24 cellular contexts compared by ENCODE assay signal in the genomic region with DNA sequence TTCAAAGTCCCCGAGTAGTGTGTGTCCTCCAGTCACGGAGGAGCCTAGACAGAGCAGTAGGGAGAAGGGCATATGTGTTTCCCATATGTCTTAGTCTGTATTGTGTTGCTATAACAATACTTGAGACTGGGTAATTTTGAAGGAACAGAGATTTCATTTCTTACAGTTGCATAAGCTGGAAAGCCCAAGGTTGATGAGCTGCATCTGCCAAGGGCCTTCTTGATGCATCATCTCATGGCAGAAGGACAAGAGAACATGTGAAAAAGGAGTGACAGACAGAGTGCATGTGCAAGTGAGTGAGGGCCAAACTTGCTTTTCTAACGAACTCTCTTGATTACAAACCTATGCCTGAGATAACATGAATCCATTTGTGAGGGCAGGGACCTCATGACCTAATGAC.
DNase-seq lines count a peak whose midpoint lies in the region; ATAC-seq and TF ChIP-seq lines count a peak whose summit lies in the region.
"Had no signal": no experiment of that assay in that cellular context is flagged by ENCODE, and none has a peak within 500 bp of the region (broad histone marks: within the 10 kb centered on the region; RNA-seq: fewer than 3 reads in every experiment).

No MANE protein-coding gene starts in this region.

- peaks cover 53% of the 10 kb centered on the region for H3K36me3 Mint-ChIP-seq in osteocyte (ENCODE audit: unreplicated experiment)
- H3K36me3 Mint-ChIP-seq in T-helper 2 cell treated with Interferon-gamma antibody and Interleukin-4, amounts not matched to agents 5 μg/mL and 100 μg/mL, for 36 hours (ENCODE audit: low read depth): peaks cover 12% of the 10 kb centered on the region

- DNase-seq in AG20443 (ENCODE audit: low spot score): peak; percentile 50
- DNase-seq in adipocyte (ENCODE audit: low read depth): peak; percentile 29
- peak; percentile 57 for DNase-seq in fibroblast of pulmonary artery (ENCODE audit: low read depth)
- DNase-seq in osteocyte (ENCODE audit: extremely low spot score, unreplicated experiment): no peak
- no peak for DNase-seq in foreskin melanocyte
- DNase-seq in T-helper 2 cell treated with Interferon-gamma antibody and Interleukin-4, amounts not matched to agents 5 μg/mL and 100 μg/mL, for 36 hours (ENCODE audit: low spot score): no peak
- DNase-seq: activated CD4-positive, CD25-positive, alpha-beta regulatory T cell treated with anti-CD3 and anti-CD28 coated beads, Interleukin-2, amount 50 U/mL, for 72 hours; activated naive CD4-positive, alpha-beta T cell treated with anti-CD3 and anti-CD28 coated beads, Interleukin-2, amount 50 U/mL, for 16 hours; activated T-cell treated with anti-CD3 and anti-CD28 coated beads, Interleukin-2, amount 50 U/mL, for 72 hours; CD8-positive, alpha-beta T cell; dermis blood vessel endothelial cell; DMS79; head of caudate nucleus; KG1; lower lobe of right lung; MV-4-11; NCI-H187 treated with DMSO at 0.1 percent for 48 hours; NCI-H226; stimulated activated CD4-positive, alpha-beta T cell treated with anti-CD3 and anti-CD28 coated beads, Interleukin-12 subunit alpha, Interleukin-12 subunit beta, amount 100 ng/mL, for 4 hours; T-helper 9 cell had no signal

- H3K4me1 Mint-ChIP-seq in osteocyte (ENCODE audit: unreplicated experiment): peaks cover 38% of the 10 kb centered on the region
- H3K4me1 Mint-ChIP-seq in T-helper 2 cell treated with Interferon-gamma antibody and Interleukin-4, amounts not matched to agents 5 μg/mL and 100 μg/mL, for 36 hours (ENCODE audit: low read depth): peaks cover 20% of the 10 kb centered on the region

- TF ChIP-seq CTCF in fibroblast of pulmonary artery (IDR thresholded peaks at IDR 0.05; ENCODE audit: low read length, missing control alignments) (no peak), osteocyte (IDR thresholded peaks at IDR 0.05) (no peak)

- H3K27me3 ChIP-seq in adipocyte (replicated peaks; ENCODE audit: control insufficient read depth, insufficient read depth, low read length): no peaks in the 10 kb centered on the region

- H3K4me3 ChIP-seq in adipocyte (ENCODE audit: low read length) (no peak overlapping the region), fibroblast of pulmonary artery (replicated peaks; ENCODE audit: low read depth, low read length) (no peak overlapping the region)
- H3K4me3 ChIP-seq: lower lobe of right lung had no signal

- ATAC-seq in GM19324 (IDR thresholded peaks at IDR 0.05; ENCODE audit: low FRiP score, unreplicated experiment) (no peak), GM18870 (IDR thresholded peaks at IDR 0.05; ENCODE audit: unreplicated experiment) (no peak)
- ATAC-seq: activated T-cell treated with anti-CD3 and anti-CD28 coated beads, Interleukin-2, amount 50 U/mL, for 72 hours; CD8-positive, alpha-beta T cell; lower lobe of right lung had no signal

- H3K36me3 ChIP-seq in adipocyte (ENCODE audit: control insufficient read depth, insufficient read depth, low read length, severe bottlenecking): no peaks in the 10 kb centered on the region
- H3K36me3 ChIP-seq: lower lobe of right lung had no signal

- H3K9me3 Mint-ChIP-seq in osteocyte (ENCODE audit: unreplicated experiment): peaks cover 14% of the 10 kb centered on the region
- no peaks in the 10 kb centered on the region for H3K9me3 Mint-ChIP-seq in T-helper 2 cell treated with Interferon-gamma antibody and Interleukin-4, amounts not matched to agents 5 μg/mL and 100 μg/mL, for 36 hours

- H3K27me3 Mint-ChIP-seq in osteocyte (ENCODE audit: unreplicated experiment): no peaks in the 10 kb centered on the region
- H3K27me3 Mint-ChIP-seq in T-helper 2 cell treated with Interferon-gamma antibody and Interleukin-4, amounts not matched to agents 5 μg/mL and 100 μg/mL, for 36 hours (ENCODE audit: low read depth): no peaks in the 10 kb centered on the region
- H3K27me3 Mint-ChIP-seq: progenitor cell of endocrine pancreas had no signal

- H3K9ac ChIP-seq in adipocyte (ENCODE audit: low read length): no peak overlapping the region

- no peaks in the 10 kb centered on the region for H3K9me3 ChIP-seq in adipocyte (ENCODE audit: control insufficient read depth, low read length)
- H3K9me3 ChIP-seq: lower lobe of right lung had no signal

- H3K4me1 ChIP-seq in adipocyte (ENCODE audit: control insufficient read depth, insufficient read depth, low read length): peaks cover 19% of the 10 kb centered on the region
- H3K4me1 ChIP-seq: lower lobe of right lung had no signal

- no peak overlapping the region for H3K4me3 Mint-ChIP-seq in osteocyte (ENCODE audit: unreplicated experiment)
- no peak overlapping the region for H3K4me3 Mint-ChIP-seq in T-helper 2 cell treated with Interferon-gamma antibody and Interleukin-4, amounts not matched to agents 5 μg/mL and 100 μg/mL, for 36 hours
- H3K4me3 Mint-ChIP-seq: activated T-cell treated with anti-CD3 and anti-CD28 coated beads, Interleukin-2, amount 50 U/mL, for 72 hours; CD8-positive, alpha-beta T cell; nephron had no signal

- peak overlapping the region; percentile 63 for H3K27ac Mint-ChIP-seq in osteocyte (ENCODE audit: unreplicated experiment)
- H3K27ac Mint-ChIP-seq in T-helper 2 cell treated with Interferon-gamma antibody and Interleukin-4, amounts not matched to agents 5 μg/mL and 100 μg/mL, for 36 hours: no peak overlapping the region
- H3K27ac Mint-ChIP-seq: activated T-cell treated with anti-CD3 and anti-CD28 coated beads, Interleukin-2, amount 50 U/mL, for 72 hours; CD8-positive, alpha-beta T cell; progenitor cell of endocrine pancreas had no signal

Comparison
In these comparisons a context has a peak if more than half of its experiments do, and no peak if none do; other contexts are left out.
1. DNase-seq: peak in AG20443 (single experiment), adipocyte (single experiment) and fibroblast of pulmonary artery (single experiment); none in osteocyte (single experiment), foreskin melanocyte (single experiment) and T-helper 2 cell treated with Interferon-gamma antibody and Interleukin-4, amounts not matched to agents 5 μg/mL and 100 μg/mL, for 36 hours (single experiment).